2 cellular contexts compared by ENCODE assay signal in the genomic region with DNA sequence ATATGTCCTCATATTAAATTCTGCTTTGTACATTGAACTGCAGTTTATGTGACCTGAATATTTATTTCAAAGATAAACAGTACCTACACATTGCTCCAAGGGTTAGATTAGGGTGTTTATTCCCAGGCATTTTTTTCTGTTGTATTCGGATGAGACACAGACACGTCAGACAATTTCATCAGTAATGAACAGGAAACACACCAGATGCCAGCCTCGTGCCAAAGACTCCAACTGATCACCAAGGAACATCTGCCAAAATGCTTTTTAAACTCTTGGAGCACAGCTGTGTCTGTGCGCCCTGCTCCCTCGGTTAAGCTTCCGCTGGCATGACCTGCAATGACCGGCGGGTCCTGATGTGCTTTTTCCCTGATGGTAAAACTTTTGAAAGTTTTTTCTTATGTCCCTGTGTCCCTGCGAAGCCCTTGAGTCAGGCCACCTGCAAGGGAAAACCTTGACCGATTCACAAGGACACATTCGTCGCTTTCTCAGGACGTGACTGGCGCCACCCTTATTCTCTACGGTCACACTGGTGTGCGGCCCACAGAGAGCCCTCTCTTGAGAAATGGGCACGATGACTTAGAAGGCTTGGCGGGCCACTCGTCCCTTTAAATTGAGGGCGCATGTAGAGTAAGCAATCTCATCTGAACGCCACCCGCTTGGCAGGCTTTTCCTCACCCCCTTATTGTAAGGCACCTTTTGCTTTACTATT.
A peak's percentile ranks its signal among the peaks of the same experiment; 100 is the strongest.
TF ChIP-seq lines count a peak whose summit lies in the region.

No MANE protein-coding gene starts in this region.

TF ChIP-seq in GM23338, 12 proteins besides CTCF, POLR2A, EP300 and RAD21 (continued from another document):
- TF ChIP-seq NANOG (IDR thresholded peaks at IDR 0.05; ENCODE audit: borderline replicate concordance), result no peak
- TF ChIP-seq, protein P1, sequence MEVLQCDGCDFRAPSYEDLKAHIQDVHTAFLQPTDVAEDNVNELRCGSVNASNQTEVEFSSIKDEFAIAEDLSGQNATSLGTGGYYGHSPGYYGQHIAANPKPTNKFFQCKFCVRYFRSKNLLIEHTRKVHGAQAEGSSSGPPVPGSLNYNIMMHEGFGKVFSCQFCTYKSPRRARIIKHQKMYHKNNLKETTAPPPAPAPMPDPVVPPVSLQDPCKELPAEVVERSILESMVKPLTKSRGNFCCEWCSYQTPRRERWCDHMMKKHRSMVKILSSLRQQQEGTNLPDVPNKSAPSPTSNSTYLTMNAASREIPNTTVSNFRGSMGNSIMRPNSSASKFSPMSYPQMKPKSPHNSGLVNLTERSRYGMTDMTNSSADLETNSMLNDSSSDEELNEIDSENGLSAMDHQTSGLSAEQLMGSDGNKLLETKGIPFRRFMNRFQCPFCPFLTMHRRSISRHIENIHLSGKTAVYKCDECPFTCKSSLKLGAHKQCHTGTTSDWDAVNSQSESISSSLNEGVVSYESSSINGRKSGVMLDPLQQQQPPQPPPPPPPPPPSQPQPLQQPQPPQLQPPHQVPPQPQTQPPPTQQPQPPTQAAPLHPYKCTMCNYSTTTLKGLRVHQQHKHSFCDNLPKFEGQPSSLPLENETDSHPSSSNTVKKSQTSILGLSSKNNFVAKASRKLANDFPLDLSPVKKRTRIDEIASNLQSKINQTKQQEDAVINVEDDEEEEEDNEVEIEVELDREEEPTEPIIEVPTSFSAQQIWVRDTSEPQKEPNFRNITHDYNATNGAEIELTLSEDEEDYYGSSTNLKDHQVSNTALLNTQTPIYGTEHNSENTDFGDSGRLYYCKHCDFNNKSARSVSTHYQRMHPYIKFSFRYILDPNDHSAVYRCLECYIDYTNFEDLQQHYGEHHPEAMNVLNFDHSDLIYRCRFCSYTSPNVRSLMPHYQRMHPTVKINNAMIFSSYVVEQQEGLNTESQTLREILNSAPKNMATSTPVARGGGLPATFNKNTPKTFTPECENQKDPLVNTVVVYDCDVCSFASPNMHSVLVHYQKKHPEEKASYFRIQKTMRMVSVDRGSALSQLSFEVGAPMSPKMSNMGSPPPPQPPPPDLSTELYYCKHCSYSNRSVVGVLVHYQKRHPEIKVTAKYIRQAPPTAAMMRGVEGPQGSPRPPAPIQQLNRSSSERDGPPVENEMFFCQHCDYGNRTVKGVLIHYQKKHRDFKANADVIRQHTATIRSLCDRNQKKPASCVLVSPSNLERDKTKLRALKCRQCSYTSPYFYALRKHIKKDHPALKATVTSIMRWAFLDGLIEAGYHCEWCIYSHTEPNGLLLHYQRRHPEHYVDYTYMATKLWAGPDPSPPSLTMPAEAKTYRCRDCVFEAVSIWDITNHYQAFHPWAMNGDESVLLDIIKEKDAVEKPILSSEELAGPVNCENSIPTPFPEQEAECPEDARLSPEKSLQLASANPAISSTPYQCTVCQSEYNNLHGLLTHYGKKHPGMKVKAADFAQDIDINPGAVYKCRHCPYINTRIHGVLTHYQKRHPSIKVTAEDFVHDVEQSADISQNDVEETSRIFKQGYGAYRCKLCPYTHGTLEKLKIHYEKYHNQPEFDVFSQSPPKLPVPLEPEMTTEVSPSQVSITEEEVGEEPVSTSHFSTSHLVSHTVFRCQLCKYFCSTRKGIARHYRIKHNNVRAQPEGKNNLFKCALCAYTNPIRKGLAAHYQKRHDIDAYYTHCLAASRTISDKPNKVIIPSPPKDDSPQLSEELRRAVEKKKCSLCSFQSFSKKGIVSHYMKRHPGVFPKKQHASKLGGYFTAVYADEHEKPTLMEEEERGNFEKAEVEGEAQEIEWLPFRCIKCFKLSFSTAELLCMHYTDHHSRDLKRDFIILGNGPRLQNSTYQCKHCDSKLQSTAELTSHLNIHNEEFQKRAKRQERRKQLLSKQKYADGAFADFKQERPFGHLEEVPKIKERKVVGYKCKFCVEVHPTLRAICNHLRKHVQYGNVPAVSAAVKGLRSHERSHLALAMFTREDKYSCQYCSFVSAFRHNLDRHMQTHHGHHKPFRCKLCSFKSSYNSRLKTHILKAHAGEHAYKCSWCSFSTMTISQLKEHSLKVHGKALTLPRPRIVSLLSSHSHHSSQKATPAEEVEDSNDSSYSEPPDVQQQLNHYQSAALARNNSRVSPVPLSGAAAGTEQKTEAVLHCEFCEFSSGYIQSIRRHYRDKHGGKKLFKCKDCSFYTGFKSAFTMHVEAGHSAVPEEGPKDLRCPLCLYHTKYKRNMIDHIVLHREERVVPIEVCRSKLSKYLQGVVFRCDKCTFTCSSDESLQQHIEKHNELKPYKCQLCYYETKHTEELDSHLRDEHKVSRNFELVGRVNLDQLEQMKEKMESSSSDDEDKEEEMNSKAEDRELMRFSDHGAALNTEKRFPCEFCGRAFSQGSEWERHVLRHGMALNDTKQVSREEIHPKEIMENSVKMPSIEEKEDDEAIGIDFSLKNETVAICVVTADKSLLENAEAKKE (CRISPR knock-in tag; IDR thresholded peaks at IDR 0.05), result no peak
- TF ChIP-seq, protein P2, sequence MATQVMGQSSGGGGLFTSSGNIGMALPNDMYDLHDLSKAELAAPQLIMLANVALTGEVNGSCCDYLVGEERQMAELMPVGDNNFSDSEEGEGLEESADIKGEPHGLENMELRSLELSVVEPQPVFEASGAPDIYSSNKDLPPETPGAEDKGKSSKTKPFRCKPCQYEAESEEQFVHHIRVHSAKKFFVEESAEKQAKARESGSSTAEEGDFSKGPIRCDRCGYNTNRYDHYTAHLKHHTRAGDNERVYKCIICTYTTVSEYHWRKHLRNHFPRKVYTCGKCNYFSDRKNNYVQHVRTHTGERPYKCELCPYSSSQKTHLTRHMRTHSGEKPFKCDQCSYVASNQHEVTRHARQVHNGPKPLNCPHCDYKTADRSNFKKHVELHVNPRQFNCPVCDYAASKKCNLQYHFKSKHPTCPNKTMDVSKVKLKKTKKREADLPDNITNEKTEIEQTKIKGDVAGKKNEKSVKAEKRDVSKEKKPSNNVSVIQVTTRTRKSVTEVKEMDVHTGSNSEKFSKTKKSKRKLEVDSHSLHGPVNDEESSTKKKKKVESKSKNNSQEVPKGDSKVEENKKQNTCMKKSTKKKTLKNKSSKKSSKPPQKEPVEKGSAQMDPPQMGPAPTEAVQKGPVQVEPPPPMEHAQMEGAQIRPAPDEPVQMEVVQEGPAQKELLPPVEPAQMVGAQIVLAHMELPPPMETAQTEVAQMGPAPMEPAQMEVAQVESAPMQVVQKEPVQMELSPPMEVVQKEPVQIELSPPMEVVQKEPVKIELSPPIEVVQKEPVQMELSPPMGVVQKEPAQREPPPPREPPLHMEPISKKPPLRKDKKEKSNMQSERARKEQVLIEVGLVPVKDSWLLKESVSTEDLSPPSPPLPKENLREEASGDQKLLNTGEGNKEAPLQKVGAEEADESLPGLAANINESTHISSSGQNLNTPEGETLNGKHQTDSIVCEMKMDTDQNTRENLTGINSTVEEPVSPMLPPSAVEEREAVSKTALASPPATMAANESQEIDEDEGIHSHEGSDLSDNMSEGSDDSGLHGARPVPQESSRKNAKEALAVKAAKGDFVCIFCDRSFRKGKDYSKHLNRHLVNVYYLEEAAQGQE (IDR thresholded peaks at IDR 0.05; ENCODE audit: unreplicated experiment), result no peak
- no peak for TF ChIP-seq EZH2phosphoT487 (IDR thresholded peaks at IDR 0.05; ENCODE audit: unreplicated experiment)
- no peak for TF ChIP-seq CREB1 (CRISPR knock-in tag; IDR thresholded peaks at IDR 0.05; ENCODE audit: low read depth)
- TF ChIP-seq, protein P3, sequence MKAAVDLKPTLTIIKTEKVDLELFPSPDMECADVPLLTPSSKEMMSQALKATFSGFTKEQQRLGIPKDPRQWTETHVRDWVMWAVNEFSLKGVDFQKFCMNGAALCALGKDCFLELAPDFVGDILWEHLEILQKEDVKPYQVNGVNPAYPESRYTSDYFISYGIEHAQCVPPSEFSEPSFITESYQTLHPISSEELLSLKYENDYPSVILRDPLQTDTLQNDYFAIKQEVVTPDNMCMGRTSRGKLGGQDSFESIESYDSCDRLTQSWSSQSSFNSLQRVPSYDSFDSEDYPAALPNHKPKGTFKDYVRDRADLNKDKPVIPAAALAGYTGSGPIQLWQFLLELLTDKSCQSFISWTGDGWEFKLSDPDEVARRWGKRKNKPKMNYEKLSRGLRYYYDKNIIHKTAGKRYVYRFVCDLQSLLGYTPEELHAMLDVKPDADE (IDR thresholded peaks at IDR 0.05), result no peak
- no peak for TF ChIP-seq POLR2AphosphoS5 (IDR thresholded peaks at IDR 0.05; ENCODE audit: low read depth)

TF ChIP-seq in SK-N-SH, 30 proteins besides CTCF, POLR2A, EP300 and RAD21 (continued from another document):
- TF ChIP-seq, protein P4, sequence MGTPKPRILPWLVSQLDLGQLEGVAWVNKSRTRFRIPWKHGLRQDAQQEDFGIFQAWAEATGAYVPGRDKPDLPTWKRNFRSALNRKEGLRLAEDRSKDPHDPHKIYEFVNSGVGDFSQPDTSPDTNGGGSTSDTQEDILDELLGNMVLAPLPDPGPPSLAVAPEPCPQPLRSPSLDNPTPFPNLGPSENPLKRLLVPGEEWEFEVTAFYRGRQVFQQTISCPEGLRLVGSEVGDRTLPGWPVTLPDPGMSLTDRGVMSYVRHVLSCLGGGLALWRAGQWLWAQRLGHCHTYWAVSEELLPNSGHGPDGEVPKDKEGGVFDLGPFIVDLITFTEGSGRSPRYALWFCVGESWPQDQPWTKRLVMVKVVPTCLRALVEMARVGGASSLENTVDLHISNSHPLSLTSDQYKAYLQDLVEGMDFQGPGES (IDR thresholded peaks at IDR 0.05; ENCODE audit: low read depth, low read length), result no peak
- no peak for TF ChIP-seq RFX5 (IDR thresholded peaks at IDR 0.05; ENCODE audit: low read length)
- peak; percentile 50; the same call in 1 of the 2 replicates for TF ChIP-seq NFIC (IDR thresholded peaks at IDR 0.05; ENCODE audit: borderline replicate concordance)
- TF ChIP-seq, protein P5, sequence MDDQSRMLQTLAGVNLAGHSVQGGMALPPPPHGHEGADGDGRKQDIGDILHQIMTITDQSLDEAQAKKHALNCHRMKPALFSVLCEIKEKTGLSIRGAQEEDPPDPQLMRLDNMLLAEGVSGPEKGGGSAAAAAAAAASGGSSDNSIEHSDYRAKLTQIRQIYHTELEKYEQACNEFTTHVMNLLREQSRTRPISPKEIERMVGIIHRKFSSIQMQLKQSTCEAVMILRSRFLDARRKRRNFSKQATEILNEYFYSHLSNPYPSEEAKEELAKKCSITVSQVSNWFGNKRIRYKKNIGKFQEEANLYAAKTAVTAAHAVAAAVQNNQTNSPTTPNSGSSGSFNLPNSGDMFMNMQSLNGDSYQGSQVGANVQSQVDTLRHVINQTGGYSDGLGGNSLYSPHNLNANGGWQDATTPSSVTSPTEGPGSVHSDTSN (IDR thresholded peaks at IDR 0.05), result peak; percentile 22; the same call in 1 of the 2 replicates
- no peak for TF ChIP-seq SMC3 (IDR thresholded peaks at IDR 0.05; ENCODE audit: low read depth, low read length)
TF ChIP-seq in SK-N-SH: peak in this region for 4.
